Comparison of ENCODE assay signal across 25 cellular contexts in the genomic region with DNA sequence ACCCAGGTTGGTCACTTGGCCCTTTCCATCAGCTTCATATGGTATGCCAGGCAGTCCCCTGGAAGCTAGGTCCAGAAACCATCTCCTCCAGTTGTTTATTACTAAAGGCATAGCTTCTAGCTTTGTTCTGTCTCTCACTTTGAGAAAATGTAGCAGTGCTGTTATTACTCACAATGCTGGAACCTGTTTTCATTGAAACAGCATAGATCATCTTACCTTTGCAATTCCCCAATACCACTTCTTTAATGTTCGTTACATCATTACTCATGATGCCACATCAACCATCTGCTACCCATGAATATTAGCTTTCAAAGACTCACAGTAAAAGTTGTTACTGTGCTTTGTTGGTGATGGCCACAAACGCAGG.
"Had no signal": no experiment of that assay in that cellular context is flagged by ENCODE, and none has a peak within 500 bp of the region (broad histone marks: within the 10 kb centered on the region; RNA-seq: fewer than 3 reads in every experiment).

No MANE protein-coding gene starts in this region.

- H3K4me3 Mint-ChIP-seq: activated B cell treated with CpG ODN at 0.5 μM for 24 hours; central memory CD8-positive, alpha-beta T cell; dendritic cell treated with granulocyte-macrophage colony-stimulating factor and Interleukin-4, amounts not matched to agents 40 ng/mL and 50 ng/mL, for 4 days; endodermal cell; natural killer cell; neural progenitor cell had no signal

- H3K9ac ChIP-seq: neural progenitor cell had no signal

- H3K4me2 ChIP-seq: neural progenitor cell, smooth muscle cell had no signal

- H3K27me3 Mint-ChIP-seq: dendritic cell treated with granulocyte-macrophage colony-stimulating factor and Interleukin-4, amounts not matched to agents 40 ng/mL and 50 ng/mL, for 4 days had no signal

- H3K4me1 ChIP-seq: breast epithelium, heart left ventricle, left ventricle myocardium inferior, neural progenitor cell, right atrium auricular region, suprapubic skin, tibial nerve had no signal

- H3K4me1 Mint-ChIP-seq: activated B cell treated with CpG ODN at 0.5 μM for 24 hours; central memory CD8-positive, alpha-beta T cell; endodermal cell; natural killer cell; neural progenitor cell had no signal

- H3K36me3 Mint-ChIP-seq: natural killer cell, neural progenitor cell had no signal

- H3K4me3 ChIP-seq: breast epithelium, heart left ventricle, left ventricle myocardium inferior, lung, neural progenitor cell, right atrium auricular region, smooth muscle cell, suprapubic skin, tibial nerve had no signal

- H3K9me3 Mint-ChIP-seq: activated B cell treated with CpG ODN at 0.5 μM for 24 hours; central memory CD8-positive, alpha-beta T cell; dendritic cell treated with granulocyte-macrophage colony-stimulating factor and Interleukin-4, amounts not matched to agents 40 ng/mL and 50 ng/mL, for 4 days; endodermal cell; natural killer cell; neural progenitor cell had no signal

- H3K36me3 ChIP-seq: breast epithelium, heart left ventricle, left ventricle myocardium inferior, neural progenitor cell, right atrium auricular region, suprapubic skin, tibial nerve had no signal

- H2AFZ ChIP-seq: neural progenitor cell had no signal

- DNase-seq: activated B cell treated with CpG ODN at 0.5 μM for 24 hours; activated CD4-positive, alpha-beta T cell treated with anti-CD3 and anti-CD28 coated beads, Interleukin-2, amount 50 U/mL, for 4 hours; activated gamma-delta T cell treated with Interleukin-2 at 50 U/mL for 16 hours; activated naive CD4-positive, alpha-beta T cell treated with anti-CD3 and anti-CD28 coated beads, Interleukin-2, amount 50 U/mL, for 16 hours; endodermal cell; foreskin fibroblast; left ventricle myocardium inferior; mesendoderm; natural killer cell; stimulated activated CD4-positive, alpha-beta T cell treated with anti-CD3 and anti-CD28 coated beads, Interleukin-1b, Interleukin-23, amount 100 ng/mL, for 48 hours; stimulated activated CD4-positive, alpha-beta T cell treated with anti-CD3 and anti-CD28 coated beads, Interleukin-4, amount 100 ng/mL, for 4 hours; stimulated activated CD8-positive, alpha-beta memory T cell treated with anti-CD3 and anti-CD28 coated beads, Interleukin-4, amount 100 ng/mL, for 48 hours; stimulated activated naive CD4-positive, alpha-beta T cell had no signal

- H3K27me3 ChIP-seq: breast epithelium, heart left ventricle, neural progenitor cell, right atrium auricular region, suprapubic skin, tibial nerve had no signal

- FAIRE-seq: islet of Langerhans had no signal

- H3K9me3 ChIP-seq: breast epithelium, heart left ventricle, left ventricle myocardium inferior, right atrium auricular region, suprapubic skin, tibial nerve had no signal

- ATAC-seq: esophagus mucosa, natural killer cell had no signal

- H3K27ac Mint-ChIP-seq: activated B cell treated with CpG ODN at 0.5 μM for 24 hours; dendritic cell treated with granulocyte-macrophage colony-stimulating factor and Interleukin-4, amounts not matched to agents 40 ng/mL and 50 ng/mL, for 4 days; endodermal cell; natural killer cell; neural progenitor cell had no signal

- H3K27ac ChIP-seq: breast epithelium, heart left ventricle, left ventricle myocardium inferior, neural progenitor cell, right atrium auricular region, suprapubic skin, tibial nerve had no signal
